In genomic region chr6:135880066-135880972, GRCh38 we compare ENCODE assay signal across 8 cellular contexts. TPM values are rescaled to one million over a fixed set of nuclear protein-coding genes. Genes with fewer than 3 reads are reported as not detected.
A peak's percentile ranks its signal among the peaks of the same experiment; 100 is the strongest.
DNase-seq lines count a peak whose midpoint lies in the region; ATAC-seq lines count a peak whose summit lies in the region.

No MANE protein-coding gene starts in this region.

- H3K36me3 ChIP-seq in mesendoderm (ENCODE audit: control insufficient read depth, insufficient read depth, low read length) = no peaks in the 10 kb centered on the region

- peak; percentile 97 for ATAC-seq in GM21619 (IDR thresholded peaks at IDR 0.05; ENCODE audit: unreplicated experiment)

- no peak overlapping the region for H3K4me3 ChIP-seq in mesendoderm (ENCODE audit: low read length)

- H3K27me3 ChIP-seq in mesendoderm (ENCODE audit: insufficient read depth, low read length, poor library complexity) = no peaks in the 10 kb centered on the region

- no peaks in the 10 kb centered on the region for H3K4me1 ChIP-seq in mesendoderm (ENCODE audit: control insufficient read depth, low read depth, low read length)

- no peak overlapping the region for H3K27ac ChIP-seq in mesendoderm (ENCODE audit: low read depth, low read length)

- H4K8ac ChIP-seq in mesendoderm (ENCODE audit: low read depth, low read length) = no peak overlapping the region

- no peak overlapping the region for H2AK5ac ChIP-seq in mesendoderm (ENCODE audit: low read length)

- no peak overlapping the region for H3K56ac ChIP-seq in mesendoderm (ENCODE audit: low read length)

- no peak overlapping the region for H4K5ac ChIP-seq in mesendoderm (ENCODE audit: low read length)

- DNase-seq in EL = peak; percentile 89
- peak; percentile 3 to 5 for DNase-seq in Kasumi-1 (lab: John Stamatoyannopoulos, UW)
- peak; percentile 56 for DNase-seq in activated CD8-positive, alpha-beta memory T cell treated with anti-CD3 and anti-CD28 coated beads, Interleukin-2, amount 50 U/mL, for 48 hours
- peak; percentile 86 for DNase-seq in glomerular visceral epithelial cell (ENCODE audit: extremely low spot score)
- peak in 2 of 3 donors; percentile 2 to 19 for DNase-seq in stimulated activated CD4-positive, alpha-beta T cell treated with anti-CD3 and anti-CD28 coated beads, TNF-alpha, amount 100 ng/mL, for 1 hour (ENCODE audit: low read depth in 3 of 3, low spot score in 1 of 3)
- no peak for DNase-seq in mesendoderm
- DNase-seq in posterior cingulate gyrus = no peak

- WGBS in mesendoderm (ENCODE audit: extremely low coverage, insufficient coverage, low lambda C conversion rate) = no CpG with 5 or more reads among the region's 7 CpGs

- no peak overlapping the region for H2BK120ac ChIP-seq in mesendoderm (ENCODE audit: low read depth, low read length)

- no peak overlapping the region for H3K23ac ChIP-seq in mesendoderm (ENCODE audit: low read length)

- H3K18ac ChIP-seq in mesendoderm (ENCODE audit: low read length) = no peak overlapping the region

- H3K4ac ChIP-seq in mesendoderm (ENCODE audit: low read depth, low read length) = no peak overlapping the region

- H3K9ac ChIP-seq in mesendoderm (ENCODE audit: low read length) = no peak overlapping the region

- no peak overlapping the region for H2BK15ac ChIP-seq in mesendoderm (replicated peaks; ENCODE audit: low read depth)

- intact Hi-C loops in posterior cingulate gyrus (cut with DNase I) = no loop called here

- no peaks in the 10 kb centered on the region for H3K79me2 ChIP-seq in mesendoderm (ENCODE audit: control insufficient read depth, insufficient read depth, low read length)

- H3K79me1 ChIP-seq in mesendoderm (ENCODE audit: low read length) = no peaks in the 10 kb centered on the region

- H3K4me2 ChIP-seq in mesendoderm (ENCODE audit: low read length) = no peak overlapping the region

- H2BK5ac ChIP-seq in mesendoderm (ENCODE audit: low read length) = no peak overlapping the region

RNA-seq across cellular contexts. Expression of gene PDE7B, which starts 28.8 kb away (rescaled TPM):
- 0.03 TPM for polyA plus RNA-seq in mesendoderm (2013, experiment 1 of 2)
- polyA plus RNA-seq in mesendoderm (2013, experiment 2 of 2) = 0.03 TPM

Comparison
In these comparisons a context has a peak if more than half of its experiments do, and no peak if none do; other contexts are left out.
1. DNase-seq: peak in EL (single experiment), Kasumi-1 (2 of 2), activated CD8-positive, alpha-beta memory T cell treated with anti-CD3 and anti-CD28 coated beads, Interleukin-2, amount 50 U/mL, for 48 hours (single experiment), glomerular visceral epithelial cell (single experiment) and stimulated activated CD4-positive, alpha-beta T cell treated with anti-CD3 and anti-CD28 coated beads, TNF-alpha, amount 100 ng/mL, for 1 hour (2 of 3); none in mesendoderm (single experiment) and posterior cingulate gyrus (0 of 10).